In genomic region chr13:30466841-30467252, GRCh38 we compare ENCODE assay signal across 10 cellular contexts. TPM values are rescaled to one million over a fixed set of nuclear protein-coding genes. Genes with fewer than 3 reads are reported as not detected.
DNase-seq lines count a peak whose midpoint lies in the region; ATAC-seq and TF ChIP-seq lines count a peak whose summit lies in the region.
"Had no signal": no experiment of that assay in that cellular context is flagged by ENCODE, and none has a peak within 500 bp of the region (broad histone marks: within the 10 kb centered on the region; RNA-seq: fewer than 3 reads in every experiment).

No MANE protein-coding gene starts in this region.

- H3K4me3 ChIP-seq in endodermal cell (ENCODE audit: low read length), result peak overlapping the region; percentile 82
- H3K4me3 ChIP-seq: uterus had no signal

- H3K79me1 ChIP-seq in H9 (ENCODE audit: insufficient read depth, low read depth, low read length, poor library complexity, severe bottlenecking), result no peaks in the 10 kb centered on the region

- no peaks in the 10 kb centered on the region for H4K20me1 ChIP-seq in H9 (ENCODE audit: control insufficient read depth, insufficient read depth, insufficient read length)

- H3K14ac ChIP-seq in H9 (ENCODE audit: insufficient read depth, low read length), result no peak overlapping the region

- H2BK12ac ChIP-seq in H9 (ENCODE audit: insufficient read length, low read depth, low read length), result no peak overlapping the region

- peak overlapping the region; percentile 37 for H3K4me2 ChIP-seq in H9 (ENCODE audit: insufficient read depth, insufficient read length, low read length)

- H2AK5ac ChIP-seq in H9 (ENCODE audit: insufficient read length, low read length), result no peak overlapping the region

- H3K4me1 ChIP-seq in H9 (ENCODE audit: insufficient read depth, low read length), result peaks cover 3% of the 10 kb centered on the region; the same call in 1 of the 2 replicates
- no peaks in the 10 kb centered on the region for H3K4me1 ChIP-seq in endodermal cell (ENCODE audit: control insufficient read depth, insufficient read depth, low read length)

- no peak overlapping the region for H4K91ac ChIP-seq in H9 (ENCODE audit: insufficient read length, low read depth, low read length)

- H3K9ac ChIP-seq in H9 (ENCODE audit: extremely low read depth, insufficient read length, low read length), result peak overlapping the region; percentile 1
- no peak overlapping the region for H3K9ac ChIP-seq in endodermal cell (ENCODE audit: extremely low read depth, low read length, poor library complexity, severe bottlenecking)

- no peak overlapping the region for H2BK5ac ChIP-seq in H9 (ENCODE audit: insufficient read length, low read length)

- H3K4me1 Mint-ChIP-seq in H9, result peaks cover 10 to 20% of the 10 kb centered on the region in 2 experiments
- peaks cover 19% of the 10 kb centered on the region for H3K4me1 Mint-ChIP-seq in endodermal cell

- H3K27me3 ChIP-seq in H9 (ENCODE audit: insufficient read depth, low read length), result no peaks in the 10 kb centered on the region
- no peaks in the 10 kb centered on the region for H3K27me3 ChIP-seq in endodermal cell (ENCODE audit: control insufficient read depth, insufficient read depth, low read length, poor library complexity, severe bottlenecking)
- H3K27me3 ChIP-seq: uterus had no signal

- H3K9me3 ChIP-seq in H9 (ENCODE audit: control insufficient read depth, low read depth, low read length) (no peaks in the 10 kb centered on the region), endodermal cell (ENCODE audit: control insufficient read depth, low read length) (no peaks in the 10 kb centered on the region)
- H3K9me3 ChIP-seq: uterus had no signal

- H3K27ac Mint-ChIP-seq in H9 (no peak overlapping the region), endodermal cell (peak overlapping the region; percentile 99)

- no peak overlapping the region for H3K18ac ChIP-seq in H9 (ENCODE audit: insufficient read length, low read depth, low read length)

- H3K9me3 Mint-ChIP-seq in H9 (peaks cover 3% of the 10 kb centered on the region in 2 experiments; a peak in 3 of 5 replicates), endodermal cell (no peaks in the 10 kb centered on the region)
- H3K9me3 Mint-ChIP-seq: central memory CD8-positive, alpha-beta T cell had no signal

- peaks cover 7% of the 10 kb centered on the region; the same call in 1 of the 2 replicates for H3K79me2 ChIP-seq in H9 (ENCODE audit: insufficient read depth, low read length)

- no peak overlapping the region for H4K5ac ChIP-seq in H9 (ENCODE audit: insufficient read length, low read depth, low read length)

- in situ Hi-C loops in ACHN (cut with HindIII; ENCODE audit: low pct_ligation_motif_present, low pct_unique_long_range_greater_than_20kb, low sequenced_read_pairs), result no loop called here

- no peak overlapping the region for H2BK20ac ChIP-seq in H9 (ENCODE audit: low read depth, low read length, poor library complexity, severe bottlenecking)

- peaks cover 4% of the 10 kb centered on the region for H3K23me2 ChIP-seq in H9 (ENCODE audit: insufficient read length, low read depth, low read length, poor library complexity, severe bottlenecking)

- TF ChIP-seq CTCF in H9 (conservative IDR thresholded peaks at IDR 0.05) (no peak), endodermal cell (conservative IDR thresholded peaks at IDR 0.05) (no peak)

- H4K8ac ChIP-seq in H9 (replicated peaks; ENCODE audit: insufficient read length, low read depth, low read length), result no peak overlapping the region

- H3T11ph ChIP-seq in H9 (ENCODE audit: low read length), result no peak overlapping the region

- no peak overlapping the region for H3K27ac ChIP-seq in H9 (ENCODE audit: insufficient read length, low read depth, low read length)
- no peak overlapping the region for H3K27ac ChIP-seq in endodermal cell (ENCODE audit: low read depth, low read length)
- H3K27ac ChIP-seq: uterus had no signal

- no peak overlapping the region for H3K4ac ChIP-seq in H9 (ENCODE audit: low read depth, low read length)

- no peak overlapping the region for H2BK120ac ChIP-seq in H9 (ENCODE audit: low read depth, low read length, poor library complexity, severe bottlenecking)

- DNase-seq in ACHN (peak; percentile 29), H9 (no peak), OCI-M2 (lab: John Stamatoyannopoulos, UW; ENCODE audit: unreplicated experiment) (peak; percentile 53), endodermal cell (no peak), HPDE6-E6E7 (ENCODE audit: extremely low spot score) (no peak), GM19238 (ENCODE audit: insufficient read length, low spot score) (no peak), DMS79 treated with DMSO at 0.1 percent for 48 hours (lab: John Stamatoyannopoulos, UW) (no peak)
- DNase-seq: uterus had no signal

- no peak overlapping the region for H2AFZ ChIP-seq in H9 (ENCODE audit: low read length)

- H3K27me3 Mint-ChIP-seq in H9 (ENCODE audit: low read depth) (peaks cover 3% of the 10 kb centered on the region; the same call in 1 of the 2 replicates), endodermal cell (ENCODE audit: insufficient read depth) (no peaks in the 10 kb centered on the region)
- H3K27me3 Mint-ChIP-seq: central memory CD8-positive, alpha-beta T cell had no signal

- WGBS in H9 (ENCODE audit: extremely low coverage, insufficient read length, low lambda C conversion rate), result no CpG with 5 or more reads among the region's 4 CpGs
- 77 to 82% methylated on average over 3 of the region's 4 CpGs for WGBS in endodermal cell (ENCODE audit: insufficient coverage in 1 of 2, insufficient read length in 1 of 2), 2 experiments

- peaks cover 20 to 25% (median 24%) of the 10 kb centered on the region in 3 experiments for H3K36me3 Mint-ChIP-seq in H9 (ENCODE audit: insufficient read depth in 1 of 3, low read depth in 3 of 3)
- peaks cover 19% of the 10 kb centered on the region for H3K36me3 Mint-ChIP-seq in endodermal cell (ENCODE audit: low read depth)

- peak overlapping the region in 1 of 2 experiments; percentile 95; a peak in 3 of 5 replicates for H3K4me3 Mint-ChIP-seq in H9
- H3K4me3 Mint-ChIP-seq in endodermal cell, result peak overlapping the region; percentile 83

- H3K56ac ChIP-seq in H9 (ENCODE audit: insufficient read length, low read depth, low read length), result no peak overlapping the region

- ATAC-seq in GM21737 (IDR thresholded peaks at IDR 0.05; ENCODE audit: unreplicated experiment), result no peak

- H3K23ac ChIP-seq in H9 (ENCODE audit: insufficient read length, low read depth, low read length), result no peak overlapping the region

- H2BK15ac ChIP-seq in H9 (ENCODE audit: low read depth, low read length), result no peak overlapping the region

- H3K36me3 ChIP-seq in endodermal cell (ENCODE audit: control insufficient read depth, insufficient read depth, low read length), result peaks cover 16% of the 10 kb centered on the region
- H3K36me3 ChIP-seq: uterus had no signal

RNA-seq across cellular contexts. Expression of gene HMGB1, which starts 1.1 kb away (rescaled TPM):
- total RNA-seq in H9 (2021) (682 and 688 TPM in 2 replicates), endodermal cell (100 to 1,000 TPM; 545 to 557 TPM)
- 908 TPM for polyA plus RNA-seq in endodermal cell (2013, experiment 1 of 2)
- polyA plus RNA-seq in endodermal cell (2013, experiment 2 of 2), result 923 TPM

RNA-seq across cellular contexts. Expression of gene UBE2L5, which starts 44.6 kb away (rescaled TPM):
- total RNA-seq in H9 (2021) (0.20 TPM in 1 of 2 replicates, not detected in the other), endodermal cell (not detected)
- polyA plus RNA-seq in endodermal cell (2013, experiment 1 of 2), result not detected
- not detected for polyA plus RNA-seq in endodermal cell (2013, experiment 2 of 2)

Comparison
In these comparisons a context has a peak if more than half of its experiments do, and no peak if none do; other contexts are left out.
1. DNase-seq: peak in ACHN (single experiment) and OCI-M2 (single experiment); none in H9 (single experiment), endodermal cell (single experiment), HPDE6-E6E7 (single experiment), GM19238 (single experiment) and DMS79 treated with DMSO at 0.1 percent for 48 hours (single experiment).